ENCODE assay signal across 8 cellular contexts in the genomic region with DNA sequence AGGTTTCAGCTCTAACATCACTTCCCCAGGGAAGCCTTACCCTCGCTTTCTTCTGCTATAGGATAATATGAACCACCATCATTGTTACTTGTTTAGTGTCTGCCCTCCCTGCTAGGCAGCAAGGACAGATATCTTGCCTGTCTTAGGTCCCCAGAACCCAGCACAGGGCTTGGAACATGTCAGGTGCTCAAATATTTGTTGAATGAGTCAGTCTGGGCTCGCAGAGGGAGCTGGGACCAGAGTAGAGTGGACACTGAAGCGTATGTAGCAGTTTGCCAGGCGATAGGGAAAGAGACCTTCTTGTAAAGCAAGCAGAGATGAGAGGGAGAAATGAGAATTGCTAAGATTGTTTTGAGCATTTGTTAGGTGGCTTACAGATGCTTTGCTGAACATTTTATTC. TPM values are rescaled to one million over a fixed set of nuclear protein-coding genes. Genes with fewer than 3 reads are reported as not detected.
DNase-seq lines count a peak whose midpoint lies in the region; ATAC-seq and TF ChIP-seq lines count a peak whose summit lies in the region.
"Had no signal": no experiment of that assay in that cellular context is flagged by ENCODE, and none has a peak within 500 bp of the region (broad histone marks: within the 10 kb centered on the region; RNA-seq: fewer than 3 reads in every experiment).

No MANE protein-coding gene starts in this region.

- no peak overlapping the region for H2AFZ ChIP-seq in hepatocyte

- 40% methylated on average over 4 of the region's 4 CpGs for WGBS in hepatocyte (ENCODE audit: low lambda C conversion rate, missing lambda C conversion rate)
- WGBS in stomach, 5 donors, result 27 to 54% (median 43%) methylated on average over 4 of the region's 4 CpGs

- H3K27ac ChIP-seq in VCaP (peak overlapping the region; percentile 42), hepatocyte (peak overlapping the region; percentile 96), stomach (peak overlapping the region; percentile 67 to 80 (median 72))
- H3K27ac ChIP-seq: epithelial cell of prostate had no signal

- H4K20me1 ChIP-seq in hepatocyte (ENCODE audit: insufficient read depth, poor library complexity, severe bottlenecking), result no peaks in the 10 kb centered on the region

- no peak for ATAC-seq in GM18519 (IDR thresholded peaks at IDR 0.05; ENCODE audit: low FRiP score, unreplicated experiment)

- intact Hi-C loops in stomach (cut with DNase I; ENCODE audit: low total_unique reads), result no loop called here

- no peak for TF ChIP-seq EP300 in stomach (IDR thresholded peaks at IDR 0.05)

- no peaks in the 10 kb centered on the region for H3K36me3 ChIP-seq in hepatocyte (replicated peaks; ENCODE audit: insufficient read depth, low read depth)
- peaks cover 23 to 44% (median 41%) of the 10 kb centered on the region in 4 donors for H3K36me3 ChIP-seq in stomach

- H3K9me3 ChIP-seq in hepatocyte (ENCODE audit: low read depth) (no peaks in the 10 kb centered on the region), stomach (no peaks in the 10 kb centered on the region)

- no peaks in the 10 kb centered on the region for H3K27me3 ChIP-seq in hepatocyte
- H3K27me3 ChIP-seq in stomach, result no peaks in the 10 kb centered on the region

- H3K9me3 Mint-ChIP-seq in T-helper 2 cell treated with Interferon-gamma antibody and Interleukin-4, amounts not matched to agents 5 μg/mL and 100 μg/mL, for 36 hours, result no peaks in the 10 kb centered on the region

- H3K4me3 ChIP-seq in hepatocyte (no peak overlapping the region), stomach (no peak overlapping the region)

- H3K4me1 ChIP-seq in hepatocyte (ENCODE audit: insufficient read depth) (peaks cover 12% of the 10 kb centered on the region), stomach (peaks cover 12 to 74% (median 29%) of the 10 kb centered on the region in 4 donors)

- peaks cover 8% of the 10 kb centered on the region for H3K36me3 Mint-ChIP-seq in T-helper 2 cell treated with Interferon-gamma antibody and Interleukin-4, amounts not matched to agents 5 μg/mL and 100 μg/mL, for 36 hours (ENCODE audit: low read depth)

- no peaks in the 10 kb centered on the region for H3K9me2 ChIP-seq in hepatocyte (replicated peaks; ENCODE audit: insufficient read depth)

- H3K27me3 Mint-ChIP-seq in T-helper 2 cell treated with Interferon-gamma antibody and Interleukin-4, amounts not matched to agents 5 μg/mL and 100 μg/mL, for 36 hours (ENCODE audit: low read depth), result no peaks in the 10 kb centered on the region

- H3K27ac Mint-ChIP-seq in T-helper 2 cell treated with Interferon-gamma antibody and Interleukin-4, amounts not matched to agents 5 μg/mL and 100 μg/mL, for 36 hours, result no peak overlapping the region

- no peak for TF ChIP-seq POLR2A in stomach (IDR thresholded peaks at IDR 0.05)

- no peak overlapping the region for H3K4me3 Mint-ChIP-seq in T-helper 2 cell treated with Interferon-gamma antibody and Interleukin-4, amounts not matched to agents 5 μg/mL and 100 μg/mL, for 36 hours

- H3K4me1 Mint-ChIP-seq in T-helper 2 cell treated with Interferon-gamma antibody and Interleukin-4, amounts not matched to agents 5 μg/mL and 100 μg/mL, for 36 hours (ENCODE audit: low read depth), result no peaks in the 10 kb centered on the region

- DNase-seq in HuH-7 (ENCODE audit: low spot score) (peak; percentile 75), hepatocyte (ENCODE audit: low spot score) (peak; percentile 88), stomach (peak; percentile 76), UCSD-AML1 (lab: John Stamatoyannopoulos, UW; ENCODE audit: unreplicated experiment) (no peak)
- DNase-seq in T-helper 2 cell treated with Interferon-gamma antibody and Interleukin-4, amounts not matched to agents 5 μg/mL and 100 μg/mL, for 36 hours (ENCODE audit: low spot score), result no peak

- H3K4me2 ChIP-seq in hepatocyte, result peak overlapping the region; percentile 66

- TF ChIP-seq CTCF in VCaP (conservative IDR thresholded peaks at IDR 0.05) (no peak), hepatocyte (IDR thresholded peaks at IDR 0.05; ENCODE audit: poor library complexity) (no peak), stomach (IDR thresholded peaks at IDR 0.05) (no peak)

- H3K79me2 ChIP-seq in hepatocyte, result no peaks in the 10 kb centered on the region

RNA-seq across cellular contexts. Expression of a gene that starts 11.7 kb away (rescaled TPM):
- total RNA-seq in hepatocyte, result 28.1 and 30.3 TPM in 2 replicates
- polyA plus RNA-seq in hepatocyte, result 30.3 and 39.6 TPM in 2 replicates
- 10 to 100 TPM in 4 of 5 donors, 1 to 10 TPM in 1; 1.8 to 55.4 (median 23.0) TPM for total RNA-seq in stomach
- 10 to 100 TPM; 48.7 to 80.6 (median 50.9) TPM for polyA plus RNA-seq in stomach

RNA-seq across cellular contexts. Expression of a gene that starts 12.1 kb away (rescaled TPM):
- 7.4 and 13.7 TPM in 2 replicates for total RNA-seq in hepatocyte
- 21.2 and 22.4 TPM in 2 replicates for polyA plus RNA-seq in hepatocyte
- total RNA-seq in stomach, result 100 to 1,000 TPM in 1 of 5 donors, 10 to 100 TPM in 3, 1 to 10 TPM in 1; 4.8 to 131 (median 18.7) TPM
- polyA plus RNA-seq in stomach, result 10 to 100 TPM; 21.8 to 48.0 (median 26.0) TPM

RNA-seq across cellular contexts. Expression of a gene that starts 17.9 kb away (rescaled TPM):
- total RNA-seq in hepatocyte (5.3 and 9.2 TPM in 2 replicates), stomach (100 to 1,000 TPM in 1 of 5 donors, 1 to 10 TPM in 1, under 1 TPM in 1, not detected in 2; 0.92 to 158 (median 1.7) TPM)
- polyA plus RNA-seq in hepatocyte (14.6 and 17.7 TPM in 2 replicates), stomach (1 to 10 TPM; 4.6 to 9.9 (median 6.1) TPM)

RNA-seq across cellular contexts. Expression of a gene that starts 30.4 kb away (rescaled TPM):
- total RNA-seq in hepatocyte, result 54.7 and 62.0 TPM in 2 replicates
- 63.9 and 66.8 TPM in 2 replicates for polyA plus RNA-seq in hepatocyte
- total RNA-seq in stomach, result 10 to 100 TPM in 4 of 5 donors, 1 to 10 TPM in 1; 8.2 to 50.0 (median 36.4) TPM
- polyA plus RNA-seq in stomach, result 10 to 100 TPM; 44.1 to 50.9 (median 48.1) TPM

RNA-seq across cellular contexts. Expression of a gene that starts 33.0 kb away (rescaled TPM):
- total RNA-seq in hepatocyte (23.6 and 27.5 TPM in 2 replicates), stomach (10 to 100 TPM in 2 of 5 donors, 1 to 10 TPM in 3; 2.3 to 76.3 (median 8.2) TPM)
- polyA plus RNA-seq in hepatocyte (51.8 and 55.7 TPM in 2 replicates), stomach (10 to 100 TPM; 14.8 to 33.9 (median 22.4) TPM)

Comparison
In these comparisons a context has a peak if more than half of its experiments do, and no peak if none do; other contexts are left out.
1. DNase-seq: peak in HuH-7 (single experiment), hepatocyte (single experiment) and stomach (single experiment); none in T-helper 2 cell treated with Interferon-gamma antibody and Interleukin-4, amounts not matched to agents 5 μg/mL and 100 μg/mL, for 36 hours (single experiment) and UCSD-AML1 (single experiment).
2. H3K27ac ChIP-seq: peak in every context shown above with its lines; median percentile 96 in hepatocyte; 72 in stomach; 42 in VCaP.